In genomic region chr11:32092581-32093170, GRCh38 we compare ENCODE assay signal across 7 cellular contexts. TPM values are rescaled to one million over a fixed set of nuclear protein-coding genes. Genes with fewer than 3 reads are reported as not detected.
DNase-seq lines count a peak whose midpoint lies in the region; ATAC-seq, FAIRE-seq and TF ChIP-seq lines count a peak whose summit lies in the region.

No MANE protein-coding gene starts in this region.

- POLR2A ChIA-PET in PC-9 (lab: Charles Lee; ENCODE audit: unreplicated experiment), result no interaction called here

- H3K4me1 ChIP-seq in PC-9 (replicated peaks; ENCODE audit: insufficient read depth) (peaks cover 48% of the 10 kb centered on the region), skeletal muscle satellite cell (ENCODE audit: control insufficient read depth, insufficient read depth, low read length) (peaks cover 40% of the 10 kb centered on the region)

- FAIRE-seq in frontal cortex (lab: Jason Lieb, UNC), result no peak

- intact Hi-C loops in PC-9 (cut with micrococcal nuclease; ENCODE audit: unreplicated experiment), result loop anchor here (5.0 kb wide), 1 partner anchor 40 kb away; no protein-coding TSS in a partner anchor

- TF ChIP-seq CTCF in GM12875 (IDR thresholded peaks at IDR 0.05; ENCODE audit: borderline replicate concordance, insufficient read depth, low read depth, low read length), result no peak
- TF ChIP-seq CTCF in PC-9 (conservative IDR thresholded peaks at IDR 0.05), result no peak
- TF ChIP-seq CTCF in epithelial cell of proximal tubule (conservative IDR thresholded peaks at IDR 0.05; ENCODE audit: low read depth, low read length), result no peak

- CTCF ChIA-PET in PC-9 (lab: Charles Lee), result no interaction called here

- H3K27me3 ChIP-seq in PC-9 (ENCODE audit: insufficient read depth, low read depth) (no peaks in the 10 kb centered on the region), skeletal muscle satellite cell (ENCODE audit: control insufficient read depth, insufficient read depth, low read length) (no peaks in the 10 kb centered on the region)

- peaks cover 22% of the 10 kb centered on the region for H3K36me3 ChIP-seq in PC-9 (ENCODE audit: low read depth)
- peaks cover 10% of the 10 kb centered on the region for H3K36me3 ChIP-seq in skeletal muscle satellite cell (ENCODE audit: insufficient read depth, low read length)

- H3K9me2 ChIP-seq in PC-9 (ENCODE audit: insufficient read depth), result no peaks in the 10 kb centered on the region

- H3K79me2 ChIP-seq in PC-9 (ENCODE audit: low read depth), result peaks cover 65% of the 10 kb centered on the region

- H3K9ac ChIP-seq in skeletal muscle satellite cell (ENCODE audit: low read depth, low read length), result peak overlapping the region; percentile 97

- H3K27ac ChIP-seq in PC-9, result no peak overlapping the region

- no peak overlapping the region for H2AFZ ChIP-seq in PC-9

- peaks cover 57% of the 10 kb centered on the region for H4K20me1 ChIP-seq in PC-9 (ENCODE audit: insufficient read depth)

- no peak for ATAC-seq in GM19324 (IDR thresholded peaks at IDR 0.05; ENCODE audit: low FRiP score, unreplicated experiment)

- H3K9me3 ChIP-seq in PC-9 (ENCODE audit: insufficient read depth, low read depth) (no peaks in the 10 kb centered on the region), skeletal muscle satellite cell (replicated peaks; ENCODE audit: low read length) (no peaks in the 10 kb centered on the region)

- H3K4me2 ChIP-seq in PC-9 (peak overlapping the region; percentile 90), skeletal muscle satellite cell (ENCODE audit: low read length) (peak overlapping the region; percentile 89)

- TSS peak; percentile 51 for BruUV-seq in PC-9 (replicated peaks; lab: Mats Ljungman, UMichigan)

- peaks cover 23% of the 10 kb centered on the region for H3F3A ChIP-seq in PC-9 (ENCODE audit: insufficient read depth, low read depth)

- DNase-seq in PC-9 (peak in 1 of 2 experiments; percentile 17), epithelial cell of proximal tubule (ENCODE audit: low read depth) (no peak), RPMI8226 (no peak), frontal cortex (ENCODE audit: low spot score in 2 of 2) (no peak)

- H3K4me3 ChIP-seq in GM12875 (ENCODE audit: low read depth, low read length) (peak overlapping the region; percentile 89), PC-9 (peak overlapping the region; percentile 70), epithelial cell of proximal tubule (ENCODE audit: low read depth, low read length) (peak overlapping the region; percentile 70), skeletal muscle satellite cell (ENCODE audit: low read length) (peak overlapping the region; percentile 86)

RNA-seq across cellular contexts. Expression of gene RCN1, which starts 1.8 kb away (rescaled TPM):
- 206 and 211 TPM in 2 replicates for total RNA-seq in PC-9 (2021)
- total RNA-seq in epithelial cell of proximal tubule, result 118 and 222 TPM in 2 replicates
- 203 and 226 TPM in 2 replicates for total RNA-seq in skeletal muscle satellite cell (2012; rRNA removed)
- total RNA-seq in frontal cortex, result 22.8 TPM
